ENCODE assay signal across 8 cellular contexts in the genomic region with DNA sequence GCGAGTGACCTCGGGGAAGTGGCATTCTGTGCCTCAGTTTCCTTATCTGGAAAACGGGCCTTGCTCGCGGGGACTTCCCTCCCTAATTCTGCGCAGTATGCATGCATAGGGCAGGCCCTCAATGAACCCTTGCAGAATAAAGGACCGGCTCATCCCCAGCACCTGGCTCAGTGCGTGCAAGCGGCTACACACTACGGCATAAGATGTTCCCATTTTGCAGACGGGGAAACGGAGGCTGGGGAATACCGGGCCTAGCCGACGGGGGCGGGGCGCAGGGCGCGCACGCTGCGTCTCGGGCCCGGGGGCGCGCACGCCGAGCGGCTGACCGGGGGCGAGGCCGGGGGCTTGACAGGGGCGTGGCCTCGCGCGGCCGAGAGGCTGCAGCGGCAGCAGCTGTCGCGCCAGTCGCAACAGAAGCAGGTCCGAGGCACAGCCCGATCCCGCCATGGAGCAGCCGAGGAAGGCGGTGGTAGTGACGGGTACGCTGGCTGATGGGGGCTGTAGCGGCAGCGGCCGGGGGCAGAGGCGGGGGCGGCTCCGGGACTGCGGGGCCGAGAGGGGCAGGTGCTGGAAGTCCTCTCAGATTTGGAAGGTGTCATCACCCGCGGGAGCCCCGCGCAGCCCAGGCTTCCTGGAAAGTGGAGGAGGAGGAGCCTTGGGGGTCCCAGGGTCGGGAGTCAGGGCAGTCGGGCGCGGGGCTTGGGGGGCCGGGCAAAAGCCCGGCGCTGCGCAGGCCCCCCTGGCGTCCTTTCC. TPM values are rescaled to one million over a fixed set of nuclear protein-coding genes. Genes with fewer than 3 reads are reported as not detected.
DNase-seq lines count a peak whose midpoint lies in the region; ATAC-seq, FAIRE-seq and TF ChIP-seq lines count a peak whose summit lies in the region.

A gene with protein sequence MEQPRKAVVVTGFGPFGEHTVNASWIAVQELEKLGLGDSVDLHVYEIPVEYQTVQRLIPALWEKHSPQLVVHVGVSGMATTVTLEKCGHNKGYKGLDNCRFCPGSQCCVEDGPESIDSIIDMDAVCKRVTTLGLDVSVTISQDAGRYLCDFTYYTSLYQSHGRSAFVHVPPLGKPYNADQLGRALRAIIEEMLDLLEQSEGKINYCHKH (plus strand): TSS at position 362 of the 753 bp plus-strand sequence. CDS start 84 bp downstream, at position 446.

- peaks cover 75% of the 10 kb centered on the region for H3K27me3 Mint-ChIP-seq in neural crest cell (ENCODE audit: low read depth)

- H3K4me3 ChIP-seq in RWPE2 (ENCODE audit: severe bottlenecking) (peak within 1 kb of the TSS; percentile 49), foreskin fibroblast (ENCODE audit: low read depth in 1 of 2, low read length in 2 of 2) (peak within 1 kb of the TSS; percentile 82 to 90)

- peak; percentile 87 for DNase-seq in GM12892 (ENCODE audit: insufficient read length)
- DNase-seq in RWPE2 (ENCODE audit: low spot score): no peak
- peak; percentile 42 for DNase-seq in activated gamma-delta T cell (lab: John Stamatoyannopoulos, UW)
- DNase-seq in foreskin fibroblast: peak; percentile 50 to 88
- peak; percentile 60 for DNase-seq in neural crest cell (ENCODE audit: low read depth, low spot score)
- no peak for DNase-seq in COLO829 (ENCODE audit: low spot score)

- H3K27ac Mint-ChIP-seq in neural crest cell (ENCODE audit: unreplicated experiment): no peak within 1 kb of the TSS

- no peaks in the 10 kb centered on the region for H3K36me3 Mint-ChIP-seq in neural crest cell (ENCODE audit: low read depth)

- ATAC-seq in HG03159 (IDR thresholded peaks at IDR 0.05; ENCODE audit: unreplicated experiment) (peak; percentile 70), RWPE2 (ENCODE audit: low read depth) (peak; percentile 43)

- peaks cover 31% of the 10 kb centered on the region for H3K4me1 Mint-ChIP-seq in neural crest cell

- no peaks in the 10 kb centered on the region for H3K27me3 ChIP-seq in RWPE2 (ENCODE audit: insufficient read depth, poor library complexity, severe bottlenecking)

- peak; percentile 93 for FAIRE-seq in GM12892 (lab: Jason Lieb, UNC)

- peak within 1 kb of the TSS; percentile 79 for H3K4me3 Mint-ChIP-seq in neural crest cell

- H3K9me3 ChIP-seq in RWPE2 (ENCODE audit: severe bottlenecking): no peaks in the 10 kb centered on the region

- no peaks in the 10 kb centered on the region for H3K9me3 Mint-ChIP-seq in neural crest cell

- no peaks in the 10 kb centered on the region for H3K36me3 ChIP-seq in RWPE2 (ENCODE audit: low read depth)

- H3K27ac ChIP-seq in RWPE2 (ENCODE audit: poor library complexity, severe bottlenecking): no peak within 1 kb of the TSS

- TF ChIP-seq CTCF in RWPE2 (IDR thresholded peaks at IDR 0.05; ENCODE audit: poor library complexity, severe bottlenecking): no peak
- no peak for TF ChIP-seq CTCF in foreskin fibroblast (IDR thresholded peaks at IDR 0.05; ENCODE audit: low read depth, low read length)
- TF ChIP-seq CTCF in neural crest cell (conservative IDR thresholded peaks at IDR 0.05): no peak
- TF ChIP-seq CTCF in subcutaneous adipose tissue (IDR thresholded peaks at IDR 0.05; ENCODE audit: low read depth): no peak

- peaks cover 6% of the 10 kb centered on the region for H3K4me1 ChIP-seq in RWPE2 (ENCODE audit: insufficient read depth, poor library complexity, severe bottlenecking)

- peak; percentile 54; the same call in 1 of the 2 replicates for TF ChIP-seq POLR2A in GM12892 (IDR thresholded peaks at IDR 0.05; ENCODE audit: low read depth, low read length)

RNA-seq across cellular contexts. Expression of the gene that starts here (rescaled TPM):
- polyA plus RNA-seq in GM12892 (2012; ENCODE audit: missing spikeins): 16.7 TPM
- total RNA-seq in neural crest cell (5.2 and 8.3 TPM in 2 replicates), subcutaneous adipose tissue (10 to 100 TPM; 17.4 to 33.9 (median 22.6) TPM)

Comparison
In these comparisons a context has a peak if more than half of its experiments do, and no peak if none do; other contexts are left out.
1. DNase-seq: peak in GM12892 (single experiment), activated gamma-delta T cell (single experiment), foreskin fibroblast (2 of 2) and neural crest cell (single experiment); none in RWPE2 (single experiment) and COLO829 (single experiment).